1 cellular context compared by ENCODE assay signal in genomic region chr2:196195302-196195701, GRCh38.
TF ChIP-seq lines count a peak whose summit lies in the region.

No MANE protein-coding gene starts in this region.

TF ChIP-seq in HepG2, 621 proteins besides CTCF, POLR2A, EP300 and RAD21 (continued from another document):
- TF ChIP-seq KDM2A (CRISPR knock-in tag; IDR thresholded peaks at IDR 0.05; ENCODE audit: borderline replicate concordance, low read depth) (no peak), SAP130 (CRISPR knock-in tag; IDR thresholded peaks at IDR 0.05; ENCODE audit: low read depth) (no peak), MBNL3 (CRISPR knock-in tag; conservative IDR thresholded peaks at IDR 0.05) (no peak), MED8 (CRISPR knock-in tag; IDR thresholded peaks at IDR 0.05; ENCODE audit: insufficient replicate concordance) (no peak), PHB2 (IDR thresholded peaks at IDR 0.05; ENCODE audit: partially characterized antibody) (no peak)
